Comparison of ENCODE assay signal across 20 cellular contexts in genomic region chr9:98865284-98865683, GRCh38.
"Had no signal": no experiment of that assay in that cellular context is flagged by ENCODE, and none has a peak within 500 bp of the region (broad histone marks: within the 10 kb centered on the region; RNA-seq: fewer than 3 reads in every experiment).

No MANE protein-coding gene starts in this region.

- H3K9me3 ChIP-seq: tibial nerve had no signal

- DNase-seq: activated B cell treated with CpG ODN at 0.5 μM for 24 hours; activated CD4-positive, alpha-beta T cell treated with anti-CD3 and anti-CD28 coated beads for 4 hours; activated CD4-positive, alpha-beta T cell treated with anti-CD3 and anti-CD28 coated beads, Interleukin-2, amount 50 U/mL, for 48 hours; activated CD8-positive, alpha-beta memory T cell treated with anti-CD3 and anti-CD28 coated beads, Interleukin-2, amount 50 U/mL, for 48 hours; activated effector memory CD4-positive, alpha-beta T cell treated with Interleukin-2 at 50 U/mL for 16 hours; activated naive CD4-positive, alpha-beta T cell treated with anti-CD3 and anti-CD28 coated beads for 36 hours; activated naive CD8-positive, alpha-beta T cell treated with anti-CD3 and anti-CD28 coated beads, Interleukin-2, amount 10 ng/mL, durations not matched to agents 7 days and 5 days; activated T-cell treated with anti-CD3 and anti-CD28 coated beads, Interleukin-2, amount 50 U/mL, for 48 hours; amygdala; cortex of kidney; endodermal cell; immature natural killer cell; nucleus accumbens; stimulated activated CD4-positive, alpha-beta T cell treated with anti-CD3 and anti-CD28 coated beads, Interleukin-2, amount 100 ng/mL, for 48 hours; stimulated activated CD8-positive, alpha-beta memory T cell treated with anti-CD3 and anti-CD28 coated beads, Interleukin-4, amount 100 ng/mL, for 48 hours; stimulated activated naive B cell treated with anti-CD40 and anti-IgM and Interleukin-4, amounts not matched to agents 10 μg/mL and 1 μg/mL and 100 μg/mL, for 72 hours; SW 1271; T-helper 17 cell had no signal

- H3K4me3 ChIP-seq: tibial nerve had no signal

- H3K4me1 ChIP-seq: parathyroid adenoma had no signal

- H3K36me3 ChIP-seq: tibial nerve had no signal

- ATAC-seq: stimulated activated naive B cell treated with anti-CD40 and anti-IgM and Interleukin-4, amounts not matched to agents 10 μg/mL and 1 μg/mL and 100 μg/mL, for 72 hours; T-helper 17 cell had no signal

- H3K27me3 ChIP-seq: tibial nerve had no signal
